1 cellular context compared by ENCODE assay signal in the genomic region with DNA sequence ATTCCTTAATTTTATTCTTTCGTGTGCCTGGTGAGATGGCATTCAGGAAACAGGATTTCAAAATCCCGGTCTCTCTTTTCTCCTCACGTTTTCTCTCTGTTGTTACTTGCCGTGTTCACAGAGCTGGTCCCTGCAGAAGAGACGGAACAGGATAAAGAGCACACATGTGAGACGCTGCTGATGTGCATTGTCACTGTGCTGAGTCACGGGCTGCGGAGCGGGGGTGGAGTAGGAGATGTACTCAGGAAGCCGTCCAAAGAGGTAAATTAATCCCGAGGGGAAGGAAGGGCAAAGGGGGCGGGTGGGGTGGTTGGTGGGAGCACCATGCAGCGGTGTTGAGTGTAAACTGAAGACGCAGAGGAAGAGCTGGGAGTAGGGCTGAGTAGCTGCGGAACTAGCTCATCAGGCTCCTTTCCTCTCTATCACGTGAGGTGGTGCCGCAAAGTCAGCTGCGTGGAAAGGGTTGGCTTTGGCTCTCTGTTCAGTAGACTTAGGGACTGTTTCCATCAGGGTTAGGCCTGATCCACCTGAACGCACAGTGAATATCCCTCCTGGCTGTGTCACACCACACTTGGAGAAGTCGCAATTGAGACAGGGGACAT.
TF ChIP-seq lines count a peak whose summit lies in the region.

No MANE protein-coding gene starts in this region.

TF ChIP-seq in K562, 482 proteins besides CTCF, POLR2A, EP300 and RAD21 (continued from another document and continues in another):
- TF ChIP-seq U2AF2 (optimal IDR thresholded peaks at IDR 0.05; ENCODE audit: low read depth, low read length) (no peak), KLF10 (CRISPR knock-in tag; IDR thresholded peaks at IDR 0.05) (no peak), ZSCAN29 (IDR thresholded peaks at IDR 0.05) (no peak), HNRNPLL (IDR thresholded peaks at IDR 0.05; ENCODE audit: low read depth, low read length, poor library complexity, severe bottlenecking) (peak; percentile 80), ZEB2 (IDR thresholded peaks at IDR 0.05) (peak; percentile 89), FOXJ3 (CRISPR knock-in tag; IDR thresholded peaks at IDR 0.05) (no peak), NFATC3 (IDR thresholded peaks at IDR 0.05) (no peak), SRF (CRISPR knock-in tag; IDR thresholded peaks at IDR 0.05) (no peak), MTF1 (CRISPR knock-in tag; IDR thresholded peaks at IDR 0.05; ENCODE audit: borderline replicate concordance) (no peak), CCAR2 (IDR thresholded peaks at IDR 0.05; ENCODE audit: low read depth, low read length) (no peak), TBL1XR1 (IDR thresholded peaks at IDR 0.05; ENCODE audit: low read length in 2 of 2) (peak in 1 of 2 experiments; percentile 91; a peak in 2 of 4 replicates), HDAC2 (IDR thresholded peaks at IDR 0.05) (no peak; the same call in none of the 2 replicates), POLR2AphosphoS5 (IDR thresholded peaks at IDR 0.05; ENCODE audit: control insufficient read depth, insufficient read depth, low read depth, low read length) (peak; percentile 80; the same call in 1 of the 2 replicates), SIX5 (IDR thresholded peaks at IDR 0.05; ENCODE audit: borderline replicate concordance in 1 of 2, insufficient read depth in 1 of 2, low read depth in 1 of 2, low read length in 2 of 2) (no peak), POU5F1 (IDR thresholded peaks at IDR 0.05; ENCODE audit: borderline replicate concordance, low read depth, low read length, partially characterized antibody) (no peak), ZNF75A (CRISPR knock-in tag; IDR thresholded peaks at IDR 0.05) (no peak), MED1 (CRISPR knock-in tag; IDR thresholded peaks at IDR 0.05; ENCODE audit: borderline replicate concordance) (no peak), SIN3A (IDR thresholded peaks at IDR 0.05; ENCODE audit: borderline replicate concordance in 2 of 2, control insufficient read depth in 1 of 2, low read depth in 2 of 2, low read length in 2 of 2) (0 out of 4 replicates have a peak, but pooled peaks of 1 of the 2 experiments have one; percentile 11), PHF21A (IDR thresholded peaks at IDR 0.05; ENCODE audit: borderline replicate concordance, low read depth) (peak; percentile 44; the same call in 1 of the 2 replicates), NEUROD1 (IDR thresholded peaks at IDR 0.05; ENCODE audit: borderline replicate concordance, low read depth, low read length, partially characterized antibody) (peak; percentile 88), ESRRA (IDR thresholded peaks at IDR 0.05; ENCODE audit: borderline replicate concordance, low read depth) (peak; percentile 57; the same call in 1 of the 2 replicates), ZNF41 (CRISPR knock-in tag; conservative IDR thresholded peaks at IDR 0.05) (no peak), FOXP1 (CRISPR knock-in tag; IDR thresholded peaks at IDR 0.05) (peak; percentile 56; the same call in 1 of the 2 replicates), XRCC4 (IDR thresholded peaks at IDR 0.05; ENCODE audit: extremely low read depth, insufficient read depth, insufficient read length) (no peak), POLR3G (IDR thresholded peaks at IDR 0.05; ENCODE audit: extremely low read depth, insufficient read length, insufficient replicate concordance) (no peak), ZNF134 (CRISPR knock-in tag; conservative IDR thresholded peaks at IDR 0.05) (no peak), NONO (IDR thresholded peaks at IDR 0.05; ENCODE audit: low read depth in 2 of 2, low read length in 1 of 2) (no peak), PCBP2 (IDR thresholded peaks at IDR 0.05; ENCODE audit: low read depth, low read length, poor library complexity, severe bottlenecking) (no peak), DPF2 (IDR thresholded peaks at IDR 0.05) (peak; percentile 97), CSDE1 (IDR thresholded peaks at IDR 0.05) (no peak), CXXC5 (CRISPR knock-in tag; IDR thresholded peaks at IDR 0.05) (peak; percentile 91)
- TF ChIP-seq, protein P1, sequence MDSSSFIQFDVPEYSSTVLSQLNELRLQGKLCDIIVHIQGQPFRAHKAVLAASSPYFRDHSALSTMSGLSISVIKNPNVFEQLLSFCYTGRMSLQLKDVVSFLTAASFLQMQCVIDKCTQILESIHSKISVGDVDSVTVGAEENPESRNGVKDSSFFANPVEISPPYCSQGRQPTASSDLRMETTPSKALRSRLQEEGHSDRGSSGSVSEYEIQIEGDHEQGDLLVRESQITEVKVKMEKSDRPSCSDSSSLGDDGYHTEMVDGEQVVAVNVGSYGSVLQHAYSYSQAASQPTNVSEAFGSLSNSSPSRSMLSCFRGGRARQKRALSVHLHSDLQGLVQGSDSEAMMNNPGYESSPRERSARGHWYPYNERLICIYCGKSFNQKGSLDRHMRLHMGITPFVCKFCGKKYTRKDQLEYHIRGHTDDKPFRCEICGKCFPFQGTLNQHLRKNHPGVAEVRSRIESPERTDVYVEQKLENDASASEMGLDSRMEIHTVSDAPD (CRISPR knock-in tag; IDR thresholded peaks at IDR 0.05) = no peak
- TF ChIP-seq, protein P2, sequence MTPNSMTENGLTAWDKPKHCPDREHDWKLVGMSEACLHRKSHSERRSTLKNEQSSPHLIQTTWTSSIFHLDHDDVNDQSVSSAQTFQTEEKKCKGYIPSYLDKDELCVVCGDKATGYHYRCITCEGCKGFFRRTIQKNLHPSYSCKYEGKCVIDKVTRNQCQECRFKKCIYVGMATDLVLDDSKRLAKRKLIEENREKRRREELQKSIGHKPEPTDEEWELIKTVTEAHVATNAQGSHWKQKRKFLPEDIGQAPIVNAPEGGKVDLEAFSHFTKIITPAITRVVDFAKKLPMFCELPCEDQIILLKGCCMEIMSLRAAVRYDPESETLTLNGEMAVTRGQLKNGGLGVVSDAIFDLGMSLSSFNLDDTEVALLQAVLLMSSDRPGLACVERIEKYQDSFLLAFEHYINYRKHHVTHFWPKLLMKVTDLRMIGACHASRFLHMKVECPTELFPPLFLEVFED (CRISPR knock-in tag; conservative IDR thresholded peaks at IDR 0.05) = no peak; the same call in 1 of the 2 replicates
- TF ChIP-seq, protein P3, sequence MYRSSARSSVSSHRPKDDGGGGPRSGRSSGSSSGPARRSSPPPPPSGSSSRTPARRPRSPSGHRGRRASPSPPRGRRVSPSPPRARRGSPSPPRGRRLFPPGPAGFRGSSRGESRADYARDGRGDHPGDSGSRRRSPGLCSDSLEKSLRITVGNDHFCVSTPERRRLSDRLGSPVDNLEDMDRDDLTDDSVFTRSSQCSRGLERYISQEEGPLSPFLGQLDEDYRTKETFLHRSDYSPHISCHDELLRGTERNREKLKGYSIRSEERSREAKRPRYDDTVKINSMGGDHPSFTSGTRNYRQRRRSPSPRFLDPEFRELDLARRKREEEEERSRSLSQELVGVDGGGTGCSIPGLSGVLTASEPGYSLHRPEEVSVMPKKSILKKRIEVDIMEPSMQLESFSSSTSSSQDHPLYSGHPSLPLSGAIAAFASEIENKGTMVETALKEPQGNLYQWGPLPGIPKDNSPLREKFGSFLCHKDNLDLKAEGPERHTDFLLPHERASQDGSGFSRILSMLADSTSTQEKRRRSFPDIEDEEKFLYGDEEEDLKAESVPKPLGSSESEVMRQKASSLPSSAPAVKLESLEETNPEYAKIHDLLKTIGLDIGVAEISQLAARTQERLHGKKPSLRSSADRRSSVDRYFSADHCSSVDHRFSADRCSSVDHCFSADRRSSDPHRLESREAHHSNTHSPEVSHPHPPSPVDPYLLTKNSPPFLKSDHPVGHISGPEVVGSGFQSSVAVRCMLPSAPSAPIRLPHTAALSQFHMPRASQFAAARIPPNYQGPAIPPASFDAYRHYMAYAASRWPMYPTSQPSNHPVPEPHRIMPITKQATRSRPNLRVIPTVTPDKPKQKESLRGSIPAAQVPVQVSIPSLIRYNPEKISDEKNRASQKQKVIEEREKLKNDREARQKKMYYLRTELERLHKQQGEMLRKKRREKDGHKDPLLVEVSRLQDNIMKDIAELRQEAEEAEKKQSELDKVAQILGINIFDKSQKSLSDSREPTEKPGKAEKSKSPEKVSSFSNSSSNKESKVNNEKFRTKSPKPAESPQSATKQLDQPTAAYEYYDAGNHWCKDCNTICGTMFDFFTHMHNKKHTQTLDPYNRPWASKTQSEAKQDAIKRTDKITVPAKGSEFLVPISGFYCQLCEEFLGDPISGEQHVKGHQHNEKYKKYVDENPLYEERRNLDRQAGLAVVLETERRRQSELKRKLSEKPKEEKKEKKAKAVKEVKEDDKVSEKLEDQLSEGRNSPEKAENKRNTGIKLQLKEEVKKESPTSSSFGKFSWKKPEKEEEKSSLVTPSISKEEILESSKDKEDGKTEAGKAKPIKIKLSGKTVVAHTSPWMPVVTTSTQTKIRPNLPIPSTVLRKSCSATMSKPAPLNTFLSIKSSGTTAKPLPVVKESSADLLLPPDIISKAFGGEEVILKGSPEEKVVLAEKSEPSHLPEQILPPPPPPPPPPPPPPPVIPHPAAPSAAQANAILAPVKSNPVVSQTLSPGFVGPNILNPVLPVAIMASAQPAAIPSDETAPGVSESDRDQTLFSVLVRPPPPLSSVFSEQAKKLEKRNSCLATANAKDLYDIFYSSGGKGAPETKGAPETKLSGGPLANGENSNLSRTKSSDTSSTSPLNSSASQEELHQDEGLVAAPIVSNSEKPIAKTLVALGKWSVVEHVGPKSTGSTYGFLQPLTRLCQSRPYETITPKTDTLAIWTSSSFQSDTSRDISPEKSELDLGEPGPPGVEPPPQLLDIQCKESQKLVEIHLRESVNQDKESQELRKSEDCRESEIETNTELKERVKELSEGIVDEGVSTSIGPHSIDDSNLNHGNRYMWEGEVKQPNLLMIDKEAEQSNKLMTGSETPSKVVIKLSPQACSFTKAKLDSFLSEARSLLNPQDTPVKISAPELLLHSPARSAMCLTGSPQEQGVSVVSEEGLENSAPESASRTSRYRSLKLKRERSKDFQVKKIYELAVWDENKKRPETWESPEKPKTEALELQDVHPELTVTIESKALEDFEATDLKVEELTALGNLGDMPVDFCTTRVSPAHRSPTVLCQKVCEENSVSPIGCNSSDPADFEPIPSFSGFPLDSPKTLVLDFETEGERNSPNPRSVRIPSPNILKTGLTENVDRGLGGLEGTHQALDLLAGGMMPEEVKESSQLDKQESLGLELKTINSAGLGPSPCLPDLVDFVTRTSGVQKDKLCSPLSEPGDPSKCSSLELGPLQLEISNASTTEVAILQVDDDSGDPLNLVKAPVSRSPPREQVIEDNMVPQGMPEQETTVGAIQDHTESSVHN (IDR thresholded peaks at IDR 0.05; ENCODE audit: borderline replicate concordance in 1 of 2, low read depth in 1 of 2) = peak in 1 of 2 experiments; percentile 96; a peak in 2 of 4 replicates
- TF ChIP-seq, protein P4, sequence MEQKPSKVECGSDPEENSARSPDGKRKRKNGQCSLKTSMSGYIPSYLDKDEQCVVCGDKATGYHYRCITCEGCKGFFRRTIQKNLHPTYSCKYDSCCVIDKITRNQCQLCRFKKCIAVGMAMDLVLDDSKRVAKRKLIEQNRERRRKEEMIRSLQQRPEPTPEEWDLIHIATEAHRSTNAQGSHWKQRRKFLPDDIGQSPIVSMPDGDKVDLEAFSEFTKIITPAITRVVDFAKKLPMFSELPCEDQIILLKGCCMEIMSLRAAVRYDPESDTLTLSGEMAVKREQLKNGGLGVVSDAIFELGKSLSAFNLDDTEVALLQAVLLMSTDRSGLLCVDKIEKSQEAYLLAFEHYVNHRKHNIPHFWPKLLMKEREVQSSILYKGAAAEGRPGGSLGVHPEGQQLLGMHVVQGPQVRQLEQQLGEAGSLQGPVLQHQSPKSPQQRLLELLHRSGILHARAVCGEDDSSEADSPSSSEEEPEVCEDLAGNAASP (IDR thresholded peaks at IDR 0.05) = no peak
- TF ChIP-seq, protein P5, sequence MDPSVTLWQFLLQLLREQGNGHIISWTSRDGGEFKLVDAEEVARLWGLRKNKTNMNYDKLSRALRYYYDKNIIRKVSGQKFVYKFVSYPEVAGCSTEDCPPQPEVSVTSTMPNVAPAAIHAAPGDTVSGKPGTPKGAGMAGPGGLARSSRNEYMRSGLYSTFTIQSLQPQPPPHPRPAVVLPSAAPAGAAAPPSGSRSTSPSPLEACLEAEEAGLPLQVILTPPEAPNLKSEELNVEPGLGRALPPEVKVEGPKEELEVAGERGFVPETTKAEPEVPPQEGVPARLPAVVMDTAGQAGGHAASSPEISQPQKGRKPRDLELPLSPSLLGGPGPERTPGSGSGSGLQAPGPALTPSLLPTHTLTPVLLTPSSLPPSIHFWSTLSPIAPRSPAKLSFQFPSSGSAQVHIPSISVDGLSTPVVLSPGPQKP (CRISPR knock-in tag; IDR thresholded peaks at IDR 0.05) = no peak
- TF ChIP-seq, protein P6, sequence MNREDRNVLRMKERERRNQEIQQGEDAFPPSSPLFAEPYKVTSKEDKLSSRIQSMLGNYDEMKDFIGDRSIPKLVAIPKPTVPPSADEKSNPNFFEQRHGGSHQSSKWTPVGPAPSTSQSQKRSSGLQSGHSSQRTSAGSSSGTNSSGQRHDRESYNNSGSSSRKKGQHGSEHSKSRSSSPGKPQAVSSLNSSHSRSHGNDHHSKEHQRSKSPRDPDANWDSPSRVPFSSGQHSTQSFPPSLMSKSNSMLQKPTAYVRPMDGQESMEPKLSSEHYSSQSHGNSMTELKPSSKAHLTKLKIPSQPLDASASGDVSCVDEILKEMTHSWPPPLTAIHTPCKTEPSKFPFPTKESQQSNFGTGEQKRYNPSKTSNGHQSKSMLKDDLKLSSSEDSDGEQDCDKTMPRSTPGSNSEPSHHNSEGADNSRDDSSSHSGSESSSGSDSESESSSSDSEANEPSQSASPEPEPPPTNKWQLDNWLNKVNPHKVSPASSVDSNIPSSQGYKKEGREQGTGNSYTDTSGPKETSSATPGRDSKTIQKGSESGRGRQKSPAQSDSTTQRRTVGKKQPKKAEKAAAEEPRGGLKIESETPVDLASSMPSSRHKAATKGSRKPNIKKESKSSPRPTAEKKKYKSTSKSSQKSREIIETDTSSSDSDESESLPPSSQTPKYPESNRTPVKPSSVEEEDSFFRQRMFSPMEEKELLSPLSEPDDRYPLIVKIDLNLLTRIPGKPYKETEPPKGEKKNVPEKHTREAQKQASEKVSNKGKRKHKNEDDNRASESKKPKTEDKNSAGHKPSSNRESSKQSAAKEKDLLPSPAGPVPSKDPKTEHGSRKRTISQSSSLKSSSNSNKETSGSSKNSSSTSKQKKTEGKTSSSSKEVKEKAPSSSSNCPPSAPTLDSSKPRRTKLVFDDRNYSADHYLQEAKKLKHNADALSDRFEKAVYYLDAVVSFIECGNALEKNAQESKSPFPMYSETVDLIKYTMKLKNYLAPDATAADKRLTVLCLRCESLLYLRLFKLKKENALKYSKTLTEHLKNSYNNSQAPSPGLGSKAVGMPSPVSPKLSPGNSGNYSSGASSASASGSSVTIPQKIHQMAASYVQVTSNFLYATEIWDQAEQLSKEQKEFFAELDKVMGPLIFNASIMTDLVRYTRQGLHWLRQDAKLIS (CRISPR knock-in tag; IDR thresholded peaks at IDR 0.05) = no peak; the same call in 1 of the 2 replicates
- TF ChIP-seq, protein P7, sequence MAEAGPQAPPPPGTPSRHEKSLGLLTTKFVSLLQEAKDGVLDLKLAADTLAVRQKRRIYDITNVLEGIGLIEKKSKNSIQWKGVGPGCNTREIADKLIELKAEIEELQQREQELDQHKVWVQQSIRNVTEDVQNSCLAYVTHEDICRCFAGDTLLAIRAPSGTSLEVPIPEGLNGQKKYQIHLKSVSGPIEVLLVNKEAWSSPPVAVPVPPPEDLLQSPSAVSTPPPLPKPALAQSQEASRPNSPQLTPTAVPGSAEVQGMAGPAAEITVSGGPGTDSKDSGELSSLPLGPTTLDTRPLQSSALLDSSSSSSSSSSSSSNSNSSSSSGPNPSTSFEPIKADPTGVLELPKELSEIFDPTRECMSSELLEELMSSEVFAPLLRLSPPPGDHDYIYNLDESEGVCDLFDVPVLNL (CRISPR knock-in tag; IDR thresholded peaks at IDR 0.05; ENCODE audit: low read depth) = no peak
- TF ChIP-seq, protein P8, sequence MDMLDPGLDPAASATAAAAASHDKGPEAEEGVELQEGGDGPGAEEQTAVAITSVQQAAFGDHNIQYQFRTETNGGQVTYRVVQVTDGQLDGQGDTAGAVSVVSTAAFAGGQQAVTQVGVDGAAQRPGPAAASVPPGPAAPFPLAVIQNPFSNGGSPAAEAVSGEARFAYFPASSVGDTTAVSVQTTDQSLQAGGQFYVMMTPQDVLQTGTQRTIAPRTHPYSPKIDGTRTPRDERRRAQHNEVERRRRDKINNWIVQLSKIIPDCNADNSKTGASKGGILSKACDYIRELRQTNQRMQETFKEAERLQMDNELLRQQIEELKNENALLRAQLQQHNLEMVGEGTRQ (CRISPR knock-in tag; IDR thresholded peaks at IDR 0.05) = peak; percentile 89
